Comparison of ENCODE assay signal across 9 cellular contexts in genomic region chr15:90174140-90174891, GRCh38. TPM values are rescaled to one million over a fixed set of nuclear protein-coding genes. Genes with fewer than 3 reads are reported as not detected.
DNase-seq lines count a peak whose midpoint lies in the region; ATAC-seq and TF ChIP-seq lines count a peak whose summit lies in the region.
"Had no signal": no experiment of that assay in that cellular context is flagged by ENCODE, and none has a peak within 500 bp of the region (broad histone marks: within the 10 kb centered on the region; RNA-seq: fewer than 3 reads in every experiment).

No MANE protein-coding gene starts in this region.

- H3K36me3 ChIP-seq in esophagus muscularis mucosa (no peaks in the 10 kb centered on the region), mucosa of rectum (ENCODE audit: control insufficient read depth in 2 of 2, insufficient read depth in 2 of 2, low read length in 2 of 2) (no peaks in the 10 kb centered on the region), transverse colon (no peaks in the 10 kb centered on the region)

- no peaks in the 10 kb centered on the region for H3K27me3 Mint-ChIP-seq in mesothelial cell of epicardium (ENCODE audit: low read depth)

- peak overlapping the region; percentile 86 to 93 (median 90) for H3K27ac ChIP-seq in esophagus muscularis mucosa (replicated peaks in 1 of 4)
- peak overlapping the region; percentile 64 to 68 for H3K27ac ChIP-seq in mucosa of rectum (ENCODE audit: low read depth in 2 of 2, low read length in 2 of 2)
- peak overlapping the region; percentile 82 to 89 (median 84) for H3K27ac ChIP-seq in transverse colon

- TF ChIP-seq POLR2A in esophagus muscularis mucosa (IDR thresholded peaks at IDR 0.05; ENCODE audit: low read depth) = no peak
- TF ChIP-seq POLR2A in transverse colon (IDR thresholded peaks at IDR 0.05) = no peak

- WGBS in esophagus muscularis mucosa = 44% methylated on average over 18 of the region's 25 CpGs
- WGBS in transverse colon (ENCODE audit: low coverage in 1 of 2), 2 donors = 70% methylated on average over 25 of the region's 25 CpGs; no CpG with 5 or more reads in 1 of the 2 donors

- intact Hi-C loops in esophagus muscularis mucosa (cut with DNase I) (no loop called here), transverse colon (cut with DNase I; ENCODE audit: low total_unique reads) (no loop called here)

- H3K9me3 Mint-ChIP-seq in mesothelial cell of epicardium = no peaks in the 10 kb centered on the region

- DNase-seq in SHP77 (lab: John Stamatoyannopoulos, UW) = peak; percentile 91 to 94
- DNase-seq in esophagus muscularis mucosa (ENCODE audit: extremely low spot score) = peak; percentile 95
- DNase-seq in transverse colon = peak; percentile 80
- DNase-seq in mesothelial cell of epicardium (ENCODE audit: low spot score in 2 of 2, unreplicated experiment in 2 of 2) = no peak
- no peak for DNase-seq in stimulated activated CD4-positive, alpha-beta T cell treated with anti-CD3 and anti-CD28 coated beads, Interleukin-1b, Interleukin-23, amount 100 ng/mL, for 48 hours
- DNase-seq: small intestine had no signal

- TF ChIP-seq EP300 in esophagus muscularis mucosa (IDR thresholded peaks at IDR 0.05) = peak; percentile 92
- peak; percentile 97 for TF ChIP-seq EP300 in transverse colon (IDR thresholded peaks at IDR 0.05; ENCODE audit: low read depth)

- H3K27ac Mint-ChIP-seq in mesothelial cell of epicardium = no peak overlapping the region

- H3K4me1 Mint-ChIP-seq in mesothelial cell of epicardium = peaks cover 5% of the 10 kb centered on the region

- in situ Hi-C loops in transverse colon (cut with MboI; ENCODE audit: low pct_ligation_motif_present in 1 of 4, low pct_unique_long_range_greater_than_20kb in 1 of 4, low sequenced_read_pairs in 3 of 4) = no loop called here

- TF ChIP-seq CTCF in esophagus muscularis mucosa (IDR thresholded peaks at IDR 0.05) = no peak
- TF ChIP-seq CTCF in transverse colon (IDR thresholded peaks at IDR 0.05) = no peak
- no peak for TF ChIP-seq CTCF in mesothelial cell of epicardium (IDR thresholded peaks at IDR 0.05; ENCODE audit: unreplicated experiment)

- ATAC-seq in HG03196 (IDR thresholded peaks at IDR 0.05; ENCODE audit: unreplicated experiment) (no peak), HG03432 (IDR thresholded peaks at IDR 0.05; ENCODE audit: unreplicated experiment) (no peak)

- no peak overlapping the region for H3K4me3 Mint-ChIP-seq in mesothelial cell of epicardium

- H3K27me3 ChIP-seq in esophagus muscularis mucosa (no peaks in the 10 kb centered on the region), mucosa of rectum (ENCODE audit: control insufficient read depth in 2 of 2, insufficient read depth in 2 of 2, low read length in 2 of 2) (no peaks in the 10 kb centered on the region), transverse colon (no peaks in the 10 kb centered on the region)

- H3K9me3 ChIP-seq in esophagus muscularis mucosa (no peaks in the 10 kb centered on the region), mucosa of rectum (ENCODE audit: control insufficient read depth in 2 of 2, low read length in 2 of 2) (no peaks in the 10 kb centered on the region), transverse colon (no peaks in the 10 kb centered on the region)

- no peaks in the 10 kb centered on the region for H3K36me3 Mint-ChIP-seq in mesothelial cell of epicardium

- H3K4me1 ChIP-seq in esophagus muscularis mucosa (peaks cover 22 to 38% (median 33%) of the 10 kb centered on the region in 4 donors), mucosa of rectum (ENCODE audit: control insufficient read depth in 2 of 2, insufficient read depth in 2 of 2, low read length in 2 of 2) (peaks cover 0 to 6% of the 10 kb centered on the region in 2 donors), transverse colon (peaks cover 6 to 31% (median 15%) of the 10 kb centered on the region in 4 donors)

- H3K9ac ChIP-seq in mucosa of rectum (ENCODE audit: low read depth in 1 of 2, low read length in 2 of 2) = peak overlapping the region in 1 of 2 donors; percentile 12

- H3K4me3 ChIP-seq in esophagus muscularis mucosa = peak overlapping the region; percentile 2 to 30 (median 26)
- no peak overlapping the region for H3K4me3 ChIP-seq in mucosa of rectum (ENCODE audit: low read length in 2 of 2)
- H3K4me3 ChIP-seq in transverse colon = no peak overlapping the region

RNA-seq across cellular contexts. Expression of gene SEMA4B, which starts 26.8 kb away (rescaled TPM):
- total RNA-seq in esophagus muscularis mucosa (10 to 100 TPM; 30.7 to 68.3 (median 43.4) TPM), transverse colon (100 to 1,000 TPM; 115 to 193 (median 134) TPM), mesothelial cell of epicardium (32.3 to 37.7 TPM (median 35.4 TPM) in 3 replicates)

RNA-seq across cellular contexts. Expression of gene CIB1, which starts 59.4 kb away (rescaled TPM):
- total RNA-seq in esophagus muscularis mucosa (10 to 100 TPM; 27.2 to 49.0 (median 33.8) TPM), transverse colon (100 to 1,000 TPM in 3 of 4 donors, 10 to 100 TPM in 1; 38.4 to 156 (median 131) TPM), mesothelial cell of epicardium (16.9 to 18.1 TPM (median 17.6 TPM) in 3 replicates)

RNA-seq across cellular contexts. Expression of gene GDPGP1, which starts 59.7 kb away (rescaled TPM):
- total RNA-seq in esophagus muscularis mucosa = 1 to 10 TPM; 3.8 to 7.4 (median 5.3) TPM
- 10 to 100 TPM in 3 of 4 donors, 1 to 10 TPM in 1; 6.8 to 28.8 (median 21.3) TPM for total RNA-seq in transverse colon
- total RNA-seq in mesothelial cell of epicardium = 8.0 to 9.2 TPM (median 8.4 TPM) in 3 replicates

Comparison
In these comparisons a context has a peak if more than half of its experiments do, and no peak if none do; other contexts are left out.
1. DNase-seq: peak in SHP77 (2 of 2), esophagus muscularis mucosa (single experiment) and transverse colon (single experiment); none in mesothelial cell of epicardium (0 of 2) and stimulated activated CD4-positive, alpha-beta T cell treated with anti-CD3 and anti-CD28 coated beads, Interleukin-1b, Interleukin-23, amount 100 ng/mL, for 48 hours (single experiment).
2. H3K4me3 ChIP-seq: peak in esophagus muscularis mucosa (4 of 4); none in mucosa of rectum (0 of 2) and transverse colon (0 of 4).
3. Peak in every context shown above with its lines, with median percentiles within 50 percentile points of each other: H3K27ac ChIP-seq.